Comparison of ENCODE assay signal across 8 cellular contexts in genomic region chrX:46446727-46447378, GRCh38.
DNase-seq lines count a peak whose midpoint lies in the region; ATAC-seq and TF ChIP-seq lines count a peak whose summit lies in the region.

No MANE protein-coding gene starts in this region.

- H3K4me1 ChIP-seq in colonic mucosa = no peaks in the 10 kb centered on the region

- H3K4me3 ChIP-seq in colonic mucosa = peak overlapping the region; percentile 50

- DNase-seq in Ammon's horn (ENCODE audit: low spot score) = peak; percentile 84
- peak; percentile 73 for DNase-seq in NCI-H510A treated with DMSO at 0.1 percent for 48 hours (lab: John Stamatoyannopoulos, UW)
- peak; percentile 91 for DNase-seq in activated CD4-positive, alpha-beta T cell treated with anti-CD3 and anti-CD28 coated beads for 48 hours
- DNase-seq in colonic mucosa = peak; percentile 83
- DNase-seq in left kidney (ENCODE audit: low read depth, low spot score) = peak; percentile 95
- peak; percentile 88 for DNase-seq in stimulated activated CD4-positive, alpha-beta T cell treated with anti-CD3 and anti-CD28 coated beads, Interleukin-1b, Interleukin-23, amount 100 ng/mL, for 48 hours

- ATAC-seq in GM19035 (IDR thresholded peaks at IDR 0.05; ENCODE audit: unreplicated experiment) (peak; percentile 90), HG03280 (IDR thresholded peaks at IDR 0.05; ENCODE audit: unreplicated experiment) (peak; percentile 92)

- no peak overlapping the region for H3K27ac ChIP-seq in colonic mucosa

- intact Hi-C loops in colonic mucosa (cut with DNase I) = no loop called here

- H3K27me3 ChIP-seq in colonic mucosa = no peaks in the 10 kb centered on the region

- TF ChIP-seq CTCF in colonic mucosa (IDR thresholded peaks at IDR 0.05) = no peak

- peak overlapping the region; percentile 59 to 61 for H3K9ac ChIP-seq in colonic mucosa (ENCODE audit: low read depth in 2 of 2, low read length in 2 of 2)

- no peaks in the 10 kb centered on the region for H3K9me3 ChIP-seq in colonic mucosa

- H3K36me3 ChIP-seq in colonic mucosa = no peaks in the 10 kb centered on the region
